Comparison of ENCODE assay signal across 12 cellular contexts in the genomic region with DNA sequence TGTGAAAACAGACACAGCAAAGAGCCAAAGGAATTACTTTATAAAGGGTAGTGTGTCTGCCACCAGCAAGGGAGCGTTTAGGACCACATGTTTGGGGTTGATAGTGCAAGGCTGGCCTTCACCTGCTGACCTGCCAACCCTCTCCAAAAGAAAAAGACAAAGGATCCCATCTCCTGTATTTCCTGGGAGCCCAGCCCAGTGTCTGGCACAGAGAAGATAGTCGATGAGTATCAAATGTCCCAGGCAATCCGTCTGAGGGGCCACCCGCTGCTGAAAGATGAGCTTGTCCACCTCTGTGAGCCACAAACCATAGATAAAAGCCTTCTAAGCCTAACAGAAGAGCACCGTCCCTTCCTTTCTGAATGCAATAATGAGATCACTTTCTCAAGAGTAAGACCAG.
A peak's percentile ranks its signal among the peaks of the same experiment; 100 is the strongest.
DNase-seq lines count a peak whose midpoint lies in the region; ATAC-seq and TF ChIP-seq lines count a peak whose summit lies in the region.
"Had no signal": no experiment of that assay in that cellular context is flagged by ENCODE, and none has a peak within 500 bp of the region (broad histone marks: within the 10 kb centered on the region; RNA-seq: fewer than 3 reads in every experiment).

No MANE protein-coding gene starts in this region.

- H3K27me3 Mint-ChIP-seq in activated T-helper 17 cell treated with anti-CD3 and anti-CD28 coated beads, Interleukin-2, amount 50 U/mL, for 72 hours: peaks cover 3% of the 10 kb centered on the region

- no peak for TF ChIP-seq CTCF in GM13977 (IDR thresholded peaks at IDR 0.05; ENCODE audit: extremely low read depth, insufficient read depth, missing control alignments)

- DNase-seq in NCI-H748 (lab: John Stamatoyannopoulos, UW; ENCODE audit: unreplicated experiment) (peak; percentile 7), NCI-H748 treated with DMSO at 0.1 percent for 48 hours (lab: John Stamatoyannopoulos, UW) (no peak), left kidney (ENCODE audit: low read depth, low spot score) (peak; percentile 61), NK-92 (lab: John Stamatoyannopoulos, UW; ENCODE audit: unreplicated experiment) (no peak), NCI-H446 (lab: John Stamatoyannopoulos, UW) (no peak), GM13977 (ENCODE audit: low spot score) (no peak)
- DNase-seq: Caco-2; CD8-positive, alpha-beta T cell; DND-41; GDM1 had no signal

- in situ Hi-C loops in GM13977 (cut with MboI; ENCODE audit: low pct_unique_long_range_greater_than_20kb, low sequenced_read_pairs, unreplicated experiment): no loop called here

- H3K4me3 Mint-ChIP-seq in activated T-helper 17 cell treated with anti-CD3 and anti-CD28 coated beads, Interleukin-2, amount 50 U/mL, for 72 hours: no peak overlapping the region
- H3K4me3 Mint-ChIP-seq: CD14-positive monocyte; CD8-positive, alpha-beta T cell had no signal

- no peaks in the 10 kb centered on the region for H3K36me3 Mint-ChIP-seq in activated T-helper 17 cell treated with anti-CD3 and anti-CD28 coated beads, Interleukin-2, amount 50 U/mL, for 72 hours (ENCODE audit: low read depth)
- H3K36me3 Mint-ChIP-seq: CD14-positive monocyte; CD8-positive, alpha-beta T cell had no signal

- no peak for ATAC-seq in activated T-helper 17 cell treated with anti-CD3 and anti-CD28 coated beads, Interleukin-2, amount 50 U/mL, for 72 hours (replicated peaks)
- ATAC-seq: CD8-positive, alpha-beta T cell had no signal

- no peaks in the 10 kb centered on the region for H3K9me3 Mint-ChIP-seq in activated T-helper 17 cell treated with anti-CD3 and anti-CD28 coated beads, Interleukin-2, amount 50 U/mL, for 72 hours

- no peaks in the 10 kb centered on the region for H3K4me1 Mint-ChIP-seq in activated T-helper 17 cell treated with anti-CD3 and anti-CD28 coated beads, Interleukin-2, amount 50 U/mL, for 72 hours
- H3K4me1 Mint-ChIP-seq: CD14-positive monocyte had no signal

- H3K27ac Mint-ChIP-seq in activated T-helper 17 cell treated with anti-CD3 and anti-CD28 coated beads, Interleukin-2, amount 50 U/mL, for 72 hours: peak overlapping the region; percentile 17
- H3K27ac Mint-ChIP-seq: CD8-positive, alpha-beta T cell had no signal

Comparison
In these comparisons a context has a peak if more than half of its experiments do, and no peak if none do; other contexts are left out.
1. DNase-seq: peak in NCI-H748 (single experiment) and left kidney (single experiment); none in NCI-H748 treated with DMSO at 0.1 percent for 48 hours (single experiment), NK-92 (single experiment), NCI-H446 (0 of 2) and GM13977 (single experiment).